ENCODE assay signal across 1 cellular context in genomic region chr16:67775273-67775672, GRCh38.
A peak's percentile ranks its signal among the peaks of the same experiment; 100 is the strongest.
TF ChIP-seq lines count a peak whose summit lies in the region.

No MANE protein-coding gene starts in this region.

TF ChIP-seq in IMR-90, 13 proteins besides CTCF, POLR2A, EP300 and RAD21 (continued from another document):
- no peak for TF ChIP-seq CHD1 (IDR thresholded peaks at IDR 0.05; ENCODE audit: low read depth, low read length)
- peak; percentile 64 for TF ChIP-seq CEBPB (IDR thresholded peaks at IDR 0.05; ENCODE audit: low read depth, low read length)
- no peak for TF ChIP-seq RFX5 (IDR thresholded peaks at IDR 0.05; ENCODE audit: low read depth, low read length)
